In the genomic region with DNA sequence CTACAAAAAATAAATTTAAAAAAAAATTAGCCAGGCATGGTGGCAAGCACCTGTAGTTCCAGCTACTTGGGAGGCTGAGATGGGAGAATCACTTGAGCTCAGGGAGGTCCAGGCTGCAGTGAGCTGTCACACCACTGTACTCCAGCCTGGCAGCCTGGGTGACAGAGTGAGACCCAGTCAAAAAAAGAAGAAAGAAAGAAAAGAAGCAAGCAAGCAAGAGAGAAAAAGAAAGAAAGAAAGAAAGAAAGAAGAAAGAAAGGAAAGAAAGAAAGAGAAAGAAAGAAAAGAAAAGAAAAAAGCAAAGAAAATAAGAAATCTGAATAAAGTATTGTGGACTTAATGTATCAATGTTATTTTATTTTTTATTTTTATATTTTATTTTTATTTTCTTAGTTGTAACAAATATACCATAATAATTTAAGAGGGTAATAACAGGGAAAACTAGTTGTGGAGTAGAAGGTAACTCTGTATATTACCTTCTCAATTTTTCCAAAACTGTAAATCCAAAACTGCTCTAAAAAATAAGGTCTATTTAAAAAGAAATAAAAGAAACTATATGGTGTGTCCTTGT, we compare ENCODE assay signal across 25 cellular contexts. TPM values are rescaled to one million over a fixed set of nuclear protein-coding genes. Genes with fewer than 3 reads are reported as not detected.
DNase-seq lines count a peak whose midpoint lies in the region; ATAC-seq, FAIRE-seq and TF ChIP-seq lines count a peak whose summit lies in the region.
"Had no signal": no experiment of that assay in that cellular context is flagged by ENCODE, and none has a peak within 500 bp of the region (broad histone marks: within the 10 kb centered on the region; RNA-seq: fewer than 3 reads in every experiment).

No MANE protein-coding gene starts in this region.

- DNase-seq in K562 (ENCODE audit: extremely low read depth in 1 of 4, low spot score in 3 of 4): no peak
- DNase-seq in nephron progenitor cell: no peak
- no peak for DNase-seq in HTR-8/SVneo (ENCODE audit: insufficient read length, low spot score)
- no peak for DNase-seq in heart left ventricle
- no peak for DNase-seq in NCI-H1105 treated with DMSO at 0.1 percent for 48 hours (lab: John Stamatoyannopoulos, UW)
- DNase-seq in right atrium auricular region (ENCODE audit: low spot score): no peak
- DNase-seq: activated CD4-positive, alpha-beta T cell treated with anti-CD3 and anti-CD28 coated beads, Interleukin-2, amount 10 ng/mL, durations not matched to agents 7 days and 5 days; activated CD8-positive, alpha-beta memory T cell treated with anti-CD3 and anti-CD28 coated beads, Interleukin-2, amount 50 U/mL, for 48 hours; activated effector memory CD4-positive, alpha-beta T cell treated with anti-CD3 and anti-CD28 coated beads, Interleukin-2, amount 50 U/mL, for 16 hours; C1 segment of cervical spinal cord; effector CD8-positive, alpha-beta T cell; gastrocnemius medialis; left cardiac atrium; MV-4-11; NCI-H1694 treated with DMSO at 0.1 percent for 48 hours; NCI-H69; right lobe of liver; SIG-M5; substantia nigra had no signal

- peaks cover 18% of the 10 kb centered on the region; the same call in 1 of the 2 replicates for H3K79me2 ChIP-seq in KMS-11 (ENCODE audit: insufficient read depth, low read depth)
- peaks cover 29% of the 10 kb centered on the region for H3K79me2 ChIP-seq in K562 (ENCODE audit: control insufficient read depth, insufficient read depth, low read length)
- H3K79me2 ChIP-seq: parathyroid adenoma had no signal

- no TSS peak for BruUV-seq in K562 (replicated peaks; lab: Mats Ljungman, UMichigan)

- H3K27me3 Mint-ChIP-seq in nephron progenitor cell (ENCODE audit: low read depth, poor library complexity): peaks cover 6% of the 10 kb centered on the region

- H3K9me3 ChIP-seq in ES-I3 (ENCODE audit: control insufficient read depth, insufficient read depth, low read length) (no peaks in the 10 kb centered on the region; the same call in 1 of the 2 replicates), K562 (replicated peaks; ENCODE audit: control insufficient read depth, insufficient read depth, low read depth, low read length) (no peaks in the 10 kb centered on the region), heart left ventricle (no peaks in the 10 kb centered on the region), right atrium auricular region (no peaks in the 10 kb centered on the region)
- H3K9me3 ChIP-seq: esophagus muscularis mucosa, gastrocnemius medialis, right lobe of liver had no signal

- CTCF ChIA-PET in K562 (lab: Yijun Ruan, JAX; ENCODE audit: low intra/inter-chr PET ratio): no interaction called here

- H2AFZ ChIP-seq in KMS-11 (ENCODE audit: low read depth) (peak overlapping the region; percentile 98; the same call in 1 of the 2 replicates), K562 (ENCODE audit: low read depth, low read length) (peak overlapping the region; percentile 98)

- POLR2A ChIA-PET in K562 (lab: Yijun Ruan, JAX): interaction anchor here (0.6 kb wide), 2 partner anchors 21 to 1135 kb away, joined by 3 read pairs; no protein-coding TSS in a partner anchor

- no peaks in the 10 kb centered on the region for H3K9me3 Mint-ChIP-seq in nephron progenitor cell
- H3K9me3 Mint-ChIP-seq: activated CD4-positive, alpha-beta T cell treated with anti-CD3 and anti-CD28 coated beads, Interleukin-2, amount 10 ng/mL, durations not matched to agents 7 days and 5 days had no signal

- intact Hi-C loops in K562 (cut with micrococcal nuclease): no loop called here
- intact Hi-C loops in heart left ventricle (cut with DNase I): no loop called here

- H3K36me3 ChIP-seq in ES-I3 (ENCODE audit: insufficient read depth, low read length) (no peaks in the 10 kb centered on the region), KMS-11 (ENCODE audit: insufficient read depth) (no peaks in the 10 kb centered on the region), K562 (ENCODE audit: control insufficient read depth, insufficient read depth, low read length) (peaks cover 12% of the 10 kb centered on the region; the same call in 1 of the 3 replicates), heart left ventricle (no peaks in the 10 kb centered on the region), right atrium auricular region (no peaks in the 10 kb centered on the region)
- H3K36me3 ChIP-seq: esophagus muscularis mucosa, gastrocnemius medialis, right lobe of liver had no signal

- H3K9ac ChIP-seq in ES-I3 (ENCODE audit: low read depth, low read length): 0 out of 2 replicates have a peak overlapping the region, but pooled peaks have one; percentile 69
- no peak overlapping the region for H3K9ac ChIP-seq in KMS-11
- H3K9ac ChIP-seq in K562 (ENCODE audit: insufficient read depth in 1 of 2, low read depth in 2 of 2, low read length in 2 of 2): peak overlapping the region in 1 of 2 experiments; percentile 90; a peak in 2 of 4 replicates
- H3K9ac ChIP-seq: parathyroid adenoma had no signal

- TF ChIP-seq RAD21 in K562 (CRISPR knock-in tag; conservative IDR thresholded peaks at IDR 0.05 in 1 of 2, IDR thresholded peaks at IDR 0.05 in 1 of 2): no peak

- H3K36me3 Mint-ChIP-seq in nephron progenitor cell (ENCODE audit: low read depth): peaks cover 5% of the 10 kb centered on the region

- H3K27ac Mint-ChIP-seq in nephron progenitor cell: no peak overlapping the region
- H3K27ac Mint-ChIP-seq: activated CD4-positive, alpha-beta T cell treated with anti-CD3 and anti-CD28 coated beads, Interleukin-2, amount 10 ng/mL, durations not matched to agents 7 days and 5 days had no signal

- no peak for TF ChIP-seq EP300 in K562 (IDR thresholded peaks at IDR 0.05; ENCODE audit: low read length)

- H3K27me3 ChIP-seq in KMS-11 (ENCODE audit: insufficient read depth, low read depth) (no peaks in the 10 kb centered on the region), K562 (ENCODE audit: control insufficient read depth in 2 of 2, insufficient read depth in 2 of 2, low read length in 2 of 2) (no peaks in the 10 kb centered on the region), heart left ventricle (peaks cover 0 to 24% (median 0%) of the 10 kb centered on the region in 9 donors), right atrium auricular region (peaks cover 0 to 3% of the 10 kb centered on the region in 2 donors)
- H3K27me3 ChIP-seq: gastrocnemius medialis had no signal

- ATAC-seq in K562: no peak
- no peak for ATAC-seq in heart left ventricle
- ATAC-seq: gastrocnemius medialis had no signal

- H3K27ac ChIP-seq in KMS-11: peak overlapping the region; percentile 71; the same call in 1 of the 2 replicates
- peak overlapping the region; percentile 89 for H3K27ac ChIP-seq in K562 (ENCODE audit: extremely low read depth, low read depth, low read length)
- H3K27ac ChIP-seq in heart left ventricle: no peak overlapping the region
- H3K27ac ChIP-seq in right atrium auricular region: no peak overlapping the region
- H3K27ac ChIP-seq: parathyroid adenoma, right lobe of liver had no signal

- in situ Hi-C loops in K562 (cut with MboI): no loop called here

- H3K4me1 Mint-ChIP-seq in nephron progenitor cell: peaks cover 26% of the 10 kb centered on the region

- H3K4me3 ChIP-seq in KMS-11 (IDR thresholded peaks at IDR 0.05; ENCODE audit: insufficient read depth, low read depth, low read length) (no peak overlapping the region), K562 (peak overlapping the region; percentile 70; the same call in 1 of the 2 replicates), heart left ventricle (no peak overlapping the region), right atrium auricular region (no peak overlapping the region)

- H3K4me1 ChIP-seq in ES-I3 (ENCODE audit: insufficient read depth, low read length) (peaks cover 7% of the 10 kb centered on the region), KMS-11 (ENCODE audit: low read depth, poor library complexity, severe bottlenecking) (peaks cover 20% of the 10 kb centered on the region), K562 (replicated peaks in 1 of 2; ENCODE audit: control insufficient read depth in 2 of 2, insufficient read depth in 2 of 2, low read length in 2 of 2) (peaks cover 0 to 11% of the 10 kb centered on the region in 2 experiments; a peak in 3 of 5 replicates), heart left ventricle (peaks cover 0 to 12% (median 5%) of the 10 kb centered on the region in 12 donors), right atrium auricular region (peaks cover 0 to 12% of the 10 kb centered on the region in 2 donors)
- H3K4me1 ChIP-seq: parathyroid adenoma had no signal

- peak overlapping the region; percentile 86; the same call in 1 of the 2 replicates for H3K4me2 ChIP-seq in KMS-11
- H3K4me2 ChIP-seq in K562 (ENCODE audit: insufficient read depth, low read length): 0 out of 2 replicates have a peak overlapping the region, but pooled peaks have one; percentile 94

- no peaks in the 10 kb centered on the region for H3K9me1 ChIP-seq in K562 (ENCODE audit: control insufficient read depth, insufficient read depth, low read length)

- TF ChIP-seq CTCF in KMS-11 (conservative IDR thresholded peaks at IDR 0.05; ENCODE audit: low read depth, low read length) (no peak), K562 (IDR thresholded peaks at IDR 0.05 in 2 of 3, conservative IDR thresholded peaks at IDR 0.05 in 1 of 3; ENCODE audit: insufficient read depth in 2 of 3, low read depth in 1 of 3, low read length in 3 of 3) (no peak), nephron progenitor cell (IDR thresholded peaks at IDR 0.05) (no peak), heart left ventricle (IDR thresholded peaks at IDR 0.05) (no peak), right atrium auricular region (IDR thresholded peaks at IDR 0.05) (no peak)

- FAIRE-seq in K562 (lab: Jason Lieb, UNC) (no peak), HTR-8/SVneo (lab: Jason Lieb, UNC) (no peak)
- FAIRE-seq: urothelium cell line had no signal

- H4K20me1 ChIP-seq in KMS-11 (ENCODE audit: insufficient read depth) (no peaks in the 10 kb centered on the region), K562 (replicated peaks; ENCODE audit: control insufficient read depth, insufficient read depth, low read length) (no peaks in the 10 kb centered on the region)

- H3K4me3 Mint-ChIP-seq in nephron progenitor cell: peak overlapping the region; percentile 60

- TF ChIP-seq POLR2A in K562 (conservative IDR thresholded peaks at IDR 0.05) (no peak), heart left ventricle (IDR thresholded peaks at IDR 0.05) (no peak)

RNA-seq across cellular contexts. Expression of gene ZNF215, which starts 1.1 kb away (rescaled TPM):
- 29.3 and 51.7 TPM in 2 replicates for total RNA-seq in K562 (2011; cell fraction: chromatin; rRNA removed; ENCODE audit: low replicate concordance)
- total RNA-seq in K562 (2011; cell fraction: nucleolus; rRNA removed): 18.2 and 18.9 TPM in 2 replicates
- 22.4 and 26.6 TPM in 2 replicates for total RNA-seq in K562 (2011; cell fraction: nucleoplasm; rRNA removed)
- total RNA-seq in K562 (2014; rRNA removed): 11.1 and 11.2 TPM in 2 replicates
- 16.3 and 18.8 TPM in 2 replicates for total RNA-seq in K562 (2014; rRNA removed; fragmentation: Illumina TruSeq; extraction: Trizol)
- total RNA-seq in K562 (2015; rRNA removed; fragmentation: Illumina TruSeq; extraction: Trizol): 15.3 and 16.5 TPM in 2 replicates
- 12.5 and 12.8 TPM in 2 replicates for total RNA-seq in K562 (2021)
- 12.0 and 19.1 TPM in 2 replicates for polyA plus RNA-seq in K562 (2011; rRNA removed)
- polyA plus RNA-seq in K562 (2011; cell fraction: cytosol; rRNA removed): 5.3 and 6.2 TPM in 2 replicates
- 25.9 and 30.3 TPM in 2 replicates for polyA plus RNA-seq in K562 (2011; cell fraction: nucleus; rRNA removed)
- polyA plus RNA-seq in K562 (2012): 8.7 and 9.3 TPM in 2 replicates
- polyA plus RNA-seq in K562 (2014; fragmentation: Illumina TruSeq; extraction: Trizol): 13.0 and 14.8 TPM in 2 replicates
- 10 to 100 TPM; 12.2 to 14.2 TPM for polyA plus RNA-seq in K562 (2014; fragmentation: Nextera tagmentation; extraction: Ambion mirVana)
- polyA plus RNA-seq in K562 (2014; rRNA removed): 13.3 and 14.1 TPM in 2 replicates
- 37.4 and 39.3 TPM in 2 replicates for polyA minus RNA-seq in K562 (2011; rRNA and poly(A)+ RNA removed)
- 4.5 and 8.2 TPM in 2 replicates for polyA minus RNA-seq in K562 (2011; cell fraction: cytosol; rRNA and poly(A)+ RNA removed)
- polyA minus RNA-seq in K562 (2011; cell fraction: nucleus; rRNA and poly(A)+ RNA removed): 38.2 and 48.1 TPM in 2 replicates
- under 1 TPM in 6 of 9 donors, not detected in 3; 0.13 to 0.72 (median 0.23) TPM for total RNA-seq in heart left ventricle
- under 1 TPM; 0.04 to 0.19 TPM for polyA plus RNA-seq in heart left ventricle
- 1 to 10 TPM in 1 of 2 donors, under 1 TPM in 1; 0.63 to 1.5 TPM for total RNA-seq in right atrium auricular region

RNA-seq across cellular contexts. Expression of gene OR2D3, which starts 4.3 kb away (rescaled TPM):
- not detected in 2 replicates for total RNA-seq in K562 (2011; cell fraction: chromatin; rRNA removed; ENCODE audit: low replicate concordance)
- not detected in 2 replicates for total RNA-seq in K562 (2011; cell fraction: nucleolus; rRNA removed)
- total RNA-seq in K562 (2011; cell fraction: nucleoplasm; rRNA removed): not detected in 2 replicates
- total RNA-seq in K562 (2014; rRNA removed): not detected in 2 replicates
- not detected in 2 replicates for total RNA-seq in K562 (2014; rRNA removed; fragmentation: Illumina TruSeq; extraction: Trizol)
- not detected in 2 replicates for total RNA-seq in K562 (2015; rRNA removed; fragmentation: Illumina TruSeq; extraction: Trizol)
- total RNA-seq in K562 (2021): not detected in 2 replicates
- not detected in 2 replicates for polyA plus RNA-seq in K562 (2011; rRNA removed)
- polyA plus RNA-seq in K562 (2011; cell fraction: cytosol; rRNA removed): not detected in 2 replicates
- not detected in 2 replicates for polyA plus RNA-seq in K562 (2011; cell fraction: nucleus; rRNA removed)
- not detected in 2 replicates for polyA plus RNA-seq in K562 (2012)
- polyA plus RNA-seq in K562 (2014; fragmentation: Illumina TruSeq; extraction: Trizol): not detected in 2 replicates
- polyA plus RNA-seq in K562 (2014; fragmentation: Nextera tagmentation; extraction: Ambion mirVana): under 1 TPM in 1 of 2 experiments, not detected in 1; 0.42 TPM
- polyA plus RNA-seq in K562 (2014; rRNA removed): not detected in 2 replicates
- not detected in 2 replicates for polyA minus RNA-seq in K562 (2011; rRNA and poly(A)+ RNA removed)
- not detected in 2 replicates for polyA minus RNA-seq in K562 (2011; cell fraction: cytosol; rRNA and poly(A)+ RNA removed)
- polyA minus RNA-seq in K562 (2011; cell fraction: nucleus; rRNA and poly(A)+ RNA removed): 0.27 TPM in 1 of 2 replicates, not detected in the other
- not detected for total RNA-seq in heart left ventricle
- not detected for polyA plus RNA-seq in heart left ventricle
- not detected for total RNA-seq in right atrium auricular region
- total RNA-seq: activated CD4-positive, alpha-beta T cell treated with anti-CD3 and anti-CD28 coated beads, Interleukin-2, amount 10 ng/mL, durations not matched to agents 7 days and 5 days; esophagus muscularis mucosa; gastrocnemius medialis; left cardiac atrium; right lobe of liver had no signal
- polyA plus RNA-seq: AG04450 had no signal

RNA-seq across cellular contexts. Expression of gene OR2D2, which starts 32.8 kb away (rescaled TPM):
- 7.5 and 18.5 TPM in 2 replicates for total RNA-seq in K562 (2011; cell fraction: chromatin; rRNA removed; ENCODE audit: low replicate concordance)
- total RNA-seq in K562 (2011; cell fraction: nucleolus; rRNA removed): 5.8 and 10.3 TPM in 2 replicates
- total RNA-seq in K562 (2011; cell fraction: nucleoplasm; rRNA removed): 21.5 and 49.9 TPM in 2 replicates
- total RNA-seq in K562 (2014; rRNA removed) (0.57 and 0.73 TPM in 2 replicates), K562 (2014; rRNA removed; fragmentation: Illumina TruSeq; extraction: Trizol) (1.0 and 2.1 TPM in 2 replicates), K562 (2015; rRNA removed; fragmentation: Illumina TruSeq; extraction: Trizol) (0.72 TPM in 2 replicates), K562 (2021) (0.22 and 0.38 TPM in 2 replicates), heart left ventricle (not detected), right atrium auricular region (not detected)
- polyA plus RNA-seq in K562 (2011; rRNA removed) (0.20 and 0.57 TPM in 2 replicates), K562 (2014; fragmentation: Illumina TruSeq; extraction: Trizol) (0.10 TPM in 1 of 2 replicates, not detected in the other), K562 (2014; fragmentation: Nextera tagmentation; extraction: Ambion mirVana) (not detected), K562 (2014; rRNA removed) (0.19 TPM in 1 of 2 replicates, not detected in the other), heart left ventricle (not detected)
- 0.15 TPM in 1 of 2 replicates, not detected in the other for polyA plus RNA-seq in K562 (2011; cell fraction: cytosol; rRNA removed)
- polyA plus RNA-seq in K562 (2011; cell fraction: nucleus; rRNA removed): 2.1 and 2.6 TPM in 2 replicates
- not detected in 2 replicates for polyA plus RNA-seq in K562 (2012)
- 7.4 and 7.9 TPM in 2 replicates for polyA minus RNA-seq in K562 (2011; rRNA and poly(A)+ RNA removed)
- not detected in 2 replicates for polyA minus RNA-seq in K562 (2011; cell fraction: cytosol; rRNA and poly(A)+ RNA removed)
- 11.3 and 12.7 TPM in 2 replicates for polyA minus RNA-seq in K562 (2011; cell fraction: nucleus; rRNA and poly(A)+ RNA removed)
- total RNA-seq: activated CD4-positive, alpha-beta T cell treated with anti-CD3 and anti-CD28 coated beads, Interleukin-2, amount 10 ng/mL, durations not matched to agents 7 days and 5 days; esophagus muscularis mucosa; gastrocnemius medialis; left cardiac atrium; right lobe of liver had no signal
- polyA plus RNA-seq: AG04450 had no signal

RNA-seq across cellular contexts. Expression of gene OR10A4, which starts 48.7 kb away (rescaled TPM):
- 0.46 TPM in 1 of 2 replicates, not detected in the other for total RNA-seq in K562 (2011; cell fraction: chromatin; rRNA removed; ENCODE audit: low replicate concordance)
- not detected in 2 replicates for total RNA-seq in K562 (2011; cell fraction: nucleolus; rRNA removed)
- not detected in 2 replicates for total RNA-seq in K562 (2011; cell fraction: nucleoplasm; rRNA removed)
- total RNA-seq in K562 (2014; rRNA removed): not detected in 2 replicates
- total RNA-seq in K562 (2014; rRNA removed; fragmentation: Illumina TruSeq; extraction: Trizol): not detected in 2 replicates
- total RNA-seq in K562 (2015; rRNA removed; fragmentation: Illumina TruSeq; extraction: Trizol): not detected in 2 replicates
- not detected in 2 replicates for total RNA-seq in K562 (2021)
- not detected in 2 replicates for polyA plus RNA-seq in K562 (2011; rRNA removed)
- not detected in 2 replicates for polyA plus RNA-seq in K562 (2011; cell fraction: cytosol; rRNA removed)
- not detected in 2 replicates for polyA plus RNA-seq in K562 (2011; cell fraction: nucleus; rRNA removed)
- 0.10 TPM in 1 of 2 replicates, not detected in the other for polyA plus RNA-seq in K562 (2012)
- polyA plus RNA-seq in K562 (2014; fragmentation: Illumina TruSeq; extraction: Trizol): not detected in 2 replicates
- polyA plus RNA-seq in K562 (2014; fragmentation: Nextera tagmentation; extraction: Ambion mirVana): not detected
- polyA plus RNA-seq in K562 (2014; rRNA removed): not detected in 2 replicates
- not detected in 2 replicates for polyA minus RNA-seq in K562 (2011; rRNA and poly(A)+ RNA removed)
- not detected in 2 replicates for polyA minus RNA-seq in K562 (2011; cell fraction: cytosol; rRNA and poly(A)+ RNA removed)
- polyA minus RNA-seq in K562 (2011; cell fraction: nucleus; rRNA and poly(A)+ RNA removed): not detected in 2 replicates
- total RNA-seq in heart left ventricle: not detected
- polyA plus RNA-seq in heart left ventricle: not detected
- total RNA-seq in right atrium auricular region: not detected
- total RNA-seq: activated CD4-positive, alpha-beta T cell treated with anti-CD3 and anti-CD28 coated beads, Interleukin-2, amount 10 ng/mL, durations not matched to agents 7 days and 5 days; esophagus muscularis mucosa; gastrocnemius medialis; left cardiac atrium; right lobe of liver had no signal
- polyA plus RNA-seq: AG04450 had no signal

Comparison
In these comparisons a context has a peak if more than half of its experiments do, and no peak if none do; other contexts are left out.
1. H3K27ac ChIP-seq: peak in KMS-11 (single experiment) and K562 (single experiment); none in heart left ventricle (0 of 12) and right atrium auricular region (0 of 2).
2. RNA of gene ZNF215, which starts 1.1 kb away (total RNA-seq): 11.1 to 51.7 TPM in K562; 0.63 to 1.5 TPM in right atrium auricular region and 0.13 to 0.72 TPM in heart left ventricle; every median in the first group is over 4 times any median in the second.